1 cellular context compared by ENCODE assay signal in genomic region chr13:99064624-99065249, GRCh38.
TF ChIP-seq lines count a peak whose summit lies in the region.

No MANE protein-coding gene starts in this region.

TF ChIP-seq in Ishikawa, 13 proteins besides CTCF, POLR2A, EP300 and RAD21 (continued from another document):
- TF ChIP-seq REST (IDR thresholded peaks at IDR 0.05; ENCODE audit: low read depth) (no peak), TAF1 (IDR thresholded peaks at IDR 0.05; ENCODE audit: low read depth) (no peak), FOXM1 (IDR thresholded peaks at IDR 0.05; ENCODE audit: borderline replicate concordance, low read depth) (no peak), CEBPB (IDR thresholded peaks at IDR 0.05) (no peak), YY1 (IDR thresholded peaks at IDR 0.05; ENCODE audit: low read depth) (no peak)
- TF ChIP-seq, protein P1, sequence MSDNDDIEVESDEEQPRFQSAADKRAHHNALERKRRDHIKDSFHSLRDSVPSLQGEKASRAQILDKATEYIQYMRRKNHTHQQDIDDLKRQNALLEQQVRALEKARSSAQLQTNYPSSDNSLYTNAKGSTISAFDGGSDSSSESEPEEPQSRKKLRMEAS (IDR thresholded peaks at IDR 0.05), result peak; percentile 33; the same call in 1 of the 2 replicates
TF ChIP-seq in Ishikawa: peak in this region for 3.
